In genomic region chr2:29000954-29001353, GRCh38 we compare ENCODE assay signal across 1 cellular context.
TF ChIP-seq lines count a peak whose summit lies in the region.

No MANE protein-coding gene starts in this region.

TF ChIP-seq in GM12878, 131 proteins besides CTCF, POLR2A, EP300 and RAD21 (continued from another document):
- TF ChIP-seq PRDM15 (CRISPR knock-in tag; IDR thresholded peaks at IDR 0.05), result no peak
- TF ChIP-seq GATAD2B (conservative IDR thresholded peaks at IDR 0.05; ENCODE audit: low read depth), result no peak
- TF ChIP-seq, protein P1, sequence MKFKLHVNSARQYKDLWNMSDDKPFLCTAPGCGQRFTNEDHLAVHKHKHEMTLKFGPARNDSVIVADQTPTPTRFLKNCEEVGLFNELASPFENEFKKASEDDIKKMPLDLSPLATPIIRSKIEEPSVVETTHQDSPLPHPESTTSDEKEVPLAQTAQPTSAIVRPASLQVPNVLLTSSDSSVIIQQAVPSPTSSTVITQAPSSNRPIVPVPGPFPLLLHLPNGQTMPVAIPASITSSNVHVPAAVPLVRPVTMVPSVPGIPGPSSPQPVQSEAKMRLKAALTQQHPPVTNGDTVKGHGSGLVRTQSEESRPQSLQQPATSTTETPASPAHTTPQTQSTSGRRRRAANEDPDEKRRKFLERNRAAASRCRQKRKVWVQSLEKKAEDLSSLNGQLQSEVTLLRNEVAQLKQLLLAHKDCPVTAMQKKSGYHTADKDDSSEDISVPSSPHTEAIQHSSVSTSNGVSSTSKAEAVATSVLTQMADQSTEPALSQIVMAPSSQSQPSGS (IDR thresholded peaks at IDR 0.05; ENCODE audit: low read length), result no peak
- TF ChIP-seq RB1 (IDR thresholded peaks at IDR 0.05; ENCODE audit: borderline replicate concordance), result no peak
TF ChIP-seq in GM12878: peak in this region for 0.
